8 cellular contexts compared by ENCODE assay signal in the genomic region with DNA sequence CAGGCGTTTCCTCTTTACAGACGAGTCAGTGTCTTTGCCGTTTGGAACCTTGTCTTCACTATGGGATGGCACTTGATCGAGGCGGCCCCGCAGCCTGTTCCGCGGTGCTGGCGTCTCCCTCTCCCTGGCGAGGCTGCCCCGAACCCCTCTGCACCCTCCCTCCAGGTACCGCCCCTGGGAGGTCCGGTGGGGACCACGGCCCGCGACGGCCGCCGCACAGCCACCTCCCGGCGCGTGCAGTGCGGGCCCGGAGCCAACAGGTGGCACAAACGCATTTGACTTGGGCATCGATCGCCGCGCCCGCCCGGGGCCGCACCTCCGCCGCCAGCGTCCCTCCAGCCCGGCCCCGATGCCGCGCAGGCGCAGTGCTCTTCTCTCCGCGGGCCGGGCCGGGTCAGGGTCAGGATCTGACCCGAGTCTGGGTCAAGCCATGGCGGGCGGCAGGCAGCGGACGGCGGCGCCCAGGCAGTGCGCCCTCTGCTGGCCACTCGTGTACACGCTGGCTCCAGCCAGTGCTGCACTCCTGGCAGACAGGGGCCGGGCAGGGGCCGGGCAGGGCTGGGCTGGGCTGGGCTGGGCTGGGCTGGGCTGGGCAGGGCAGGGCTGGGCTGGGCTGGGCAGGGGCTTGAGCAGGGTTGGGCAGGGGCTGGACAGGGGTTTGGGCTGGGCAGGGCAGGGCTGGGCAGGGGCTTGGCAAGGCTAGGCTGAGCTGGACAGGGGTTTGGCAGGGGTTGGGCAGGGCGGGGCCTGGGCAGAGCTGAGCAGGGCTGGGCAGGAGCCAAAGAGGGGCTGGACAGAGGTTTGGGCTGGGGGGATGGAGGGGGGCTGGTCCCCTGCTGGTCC.
DNase-seq lines count a peak whose midpoint lies in the region; ATAC-seq, FAIRE-seq and TF ChIP-seq lines count a peak whose summit lies in the region.

No MANE protein-coding gene starts in this region.

- no peaks in the 10 kb centered on the region for H3K36me3 Mint-ChIP-seq in Caco-2 (ENCODE audit: insufficient read depth, unreplicated experiment)
- H3K36me3 Mint-ChIP-seq in activated naive CD4-positive, alpha-beta T cell treated with anti-CD3 and anti-CD28 coated beads for 36 hours (ENCODE audit: low read depth), result no peaks in the 10 kb centered on the region

- H3K4me3 ChIP-seq in Caco-2 (ENCODE audit: low read depth, low read length) (no peak overlapping the region), RWPE2 (ENCODE audit: severe bottlenecking) (peak overlapping the region; percentile 31)

- DNase-seq in Caco-2 (peak in 1 of 2 experiments; percentile 11), HT1080 (ENCODE audit: low read depth) (peak; percentile 23), RWPE2 (ENCODE audit: low spot score) (peak; percentile 82), Right ventricle myocardium inferior (ENCODE audit: missing footprints) (peak; percentile 79), posterior vena cava (ENCODE audit: low spot score) (peak; percentile 89), urothelium cell line (ENCODE audit: low spot score) (peak; percentile 91)
- DNase-seq in activated naive CD4-positive, alpha-beta T cell treated with anti-CD3 and anti-CD28 coated beads for 36 hours, result peak; percentile 65

- H3K9me3 Mint-ChIP-seq in Caco-2 (ENCODE audit: unreplicated experiment), result no peaks in the 10 kb centered on the region
- no peaks in the 10 kb centered on the region for H3K9me3 Mint-ChIP-seq in activated naive CD4-positive, alpha-beta T cell treated with anti-CD3 and anti-CD28 coated beads for 36 hours

- H3K9me3 ChIP-seq in Caco-2, result no peaks in the 10 kb centered on the region
- H3K9me3 ChIP-seq in RWPE2 (ENCODE audit: severe bottlenecking), result no peaks in the 10 kb centered on the region

- no TSS peak for BruUV-seq in Caco-2 (replicated peaks; lab: Mats Ljungman, UMichigan)

- peak; percentile 98 for FAIRE-seq in urothelium cell line (lab: Jason Lieb, UNC)

- no peaks in the 10 kb centered on the region for H3K4me1 Mint-ChIP-seq in Caco-2 (ENCODE audit: low read depth, unreplicated experiment)
- H3K4me1 Mint-ChIP-seq in activated naive CD4-positive, alpha-beta T cell treated with anti-CD3 and anti-CD28 coated beads for 36 hours (ENCODE audit: low read depth), result no peaks in the 10 kb centered on the region

- ATAC-seq in GM21360 (IDR thresholded peaks at IDR 0.05; ENCODE audit: unreplicated experiment) (peak; percentile 91), RWPE2 (ENCODE audit: low read depth) (peak; percentile 90), Right ventricle myocardium inferior (peak; percentile 97)

- peak overlapping the region; percentile 29 for H3K27ac ChIP-seq in RWPE2 (ENCODE audit: poor library complexity, severe bottlenecking)

- H3K27me3 ChIP-seq in Caco-2 (replicated peaks; ENCODE audit: control insufficient read depth, insufficient read depth, low read length) (no peaks in the 10 kb centered on the region), RWPE2 (ENCODE audit: insufficient read depth, poor library complexity, severe bottlenecking) (no peaks in the 10 kb centered on the region)

- H3K36me3 ChIP-seq in Caco-2 (ENCODE audit: control insufficient read depth, insufficient read depth, low read length), result no peaks in the 10 kb centered on the region
- H3K36me3 ChIP-seq in RWPE2 (ENCODE audit: low read depth), result no peaks in the 10 kb centered on the region

- CTCF ChIA-PET in Caco-2 (lab: Charles Lee), result no interaction called here
- CTCF ChIA-PET in activated naive CD4-positive, alpha-beta T cell treated with anti-CD3 and anti-CD28 coated beads for 36 hours (lab: Charles Lee), result interaction anchor here (1.2 to 1.5 kb wide), 2 partner anchors 13 to 19 kb away, joined by 3 to 4 read pairs; no protein-coding TSS in a partner anchor

- TF ChIP-seq CTCF in Caco-2 (IDR thresholded peaks at IDR 0.05; ENCODE audit: insufficient read depth in 1 of 2, low read depth in 1 of 2, low read length in 1 of 2, severe bottlenecking in 1 of 2, unreplicated experiment in 1 of 2) (peak in 1 of 2 experiments; percentile 27), RWPE2 (IDR thresholded peaks at IDR 0.05; ENCODE audit: poor library complexity, severe bottlenecking) (peak; percentile 98)

- H3K4me1 ChIP-seq in Caco-2, result no peaks in the 10 kb centered on the region
- peaks cover 4% of the 10 kb centered on the region for H3K4me1 ChIP-seq in RWPE2 (ENCODE audit: insufficient read depth, poor library complexity, severe bottlenecking)

- intact Hi-C loops in Caco-2 (cut with micrococcal nuclease; ENCODE audit: unreplicated experiment) (no loop called here), Right ventricle myocardium inferior (cut with DNase I) (loop anchor here (5.0 kb wide), 2 partner anchors 61 to 276 kb away; no protein-coding TSS in a partner anchor), posterior vena cava (cut with DNase I) (no loop called here)
- intact Hi-C loops in activated naive CD4-positive, alpha-beta T cell treated with anti-CD3 and anti-CD28 coated beads for 36 hours (cut with micrococcal nuclease), result loop anchor here (1.0 to 5.0 kb wide), 4 partner anchors 113 to 371 kb away; no protein-coding TSS in a partner anchor

- H3K27ac Mint-ChIP-seq in Caco-2 (ENCODE audit: unreplicated experiment), result no peak overlapping the region
- H3K27ac Mint-ChIP-seq in activated naive CD4-positive, alpha-beta T cell treated with anti-CD3 and anti-CD28 coated beads for 36 hours, result no peak overlapping the region

- peak overlapping the region; percentile 14 for H3K4me3 Mint-ChIP-seq in Caco-2 (ENCODE audit: unreplicated experiment)
- peak overlapping the region; percentile 60 for H3K4me3 Mint-ChIP-seq in activated naive CD4-positive, alpha-beta T cell treated with anti-CD3 and anti-CD28 coated beads for 36 hours

- POLR2A ChIA-PET in Caco-2 (lab: Charles Lee), result no interaction called here

- H3K27me3 Mint-ChIP-seq in Caco-2 (ENCODE audit: insufficient read depth, unreplicated experiment), result peaks cover 7% of the 10 kb centered on the region
- peaks cover 25% of the 10 kb centered on the region for H3K27me3 Mint-ChIP-seq in activated naive CD4-positive, alpha-beta T cell treated with anti-CD3 and anti-CD28 coated beads for 36 hours (ENCODE audit: low read depth)

Comparison
In these comparisons a context has a peak if more than half of its experiments do, and no peak if none do; other contexts are left out.
1. intact Hi-C loops: an anchor here in activated naive CD4-positive, alpha-beta T cell treated with anti-CD3 and anti-CD28 coated beads for 36 hours (1.0 to 5.0 kb wide) and Right ventricle myocardium inferior (5.0 kb wide); none called in Caco-2 and posterior vena cava.